14 cellular contexts compared by ENCODE assay signal in genomic region chr14:96164861-96165490, GRCh38. TPM values are rescaled to one million over a fixed set of nuclear protein-coding genes. Genes with fewer than 3 reads are reported as not detected.
"Had no signal": no experiment of that assay in that cellular context is flagged by ENCODE, and none has a peak within 500 bp of the region (broad histone marks: within the 10 kb centered on the region; RNA-seq: fewer than 3 reads in every experiment).

No MANE protein-coding gene starts in this region.

- H3K27me3 Mint-ChIP-seq: activated CD4-positive, alpha-beta memory T cell treated with anti-CD3 and anti-CD28 coated beads, Interleukin-2, amount 10 ng/mL, durations not matched to agents 7 days and 5 days had no signal

- H3K4me1 Mint-ChIP-seq: activated CD4-positive, alpha-beta memory T cell treated with anti-CD3 and anti-CD28 coated beads, Interleukin-2, amount 10 ng/mL, durations not matched to agents 7 days and 5 days had no signal

- DNase-seq: activated CD4-positive, alpha-beta memory T cell treated with anti-CD3 and anti-CD28 coated beads, Interleukin-2, amount 10 ng/mL, durations not matched to agents 7 days and 5 days; activated T-cell treated with anti-CD3 and anti-CD28 coated beads for 4 hours; amygdala; brain microvascular endothelial cell; dermis blood vessel endothelial cell; glutamatergic neuron; mammary epithelial cell; psoas muscle; stimulated activated CD4-positive, alpha-beta T cell treated with anti-CD3 and anti-CD28 coated beads, Interleukin-4, amount 100 ng/mL, for 4 hours; T-helper 9 cell; thyroid gland had no signal

- H3K36me3 Mint-ChIP-seq: activated naive CD4-positive, alpha-beta T cell treated with anti-CD3 and anti-CD28 coated beads, Interleukin-2, amount 50 U/mL, for 72 hours had no signal

- H3K4me3 ChIP-seq: psoas muscle, thyroid gland, vagina had no signal

- H3K27ac Mint-ChIP-seq: activated CD4-positive, alpha-beta memory T cell treated with anti-CD3 and anti-CD28 coated beads, Interleukin-2, amount 10 ng/mL, durations not matched to agents 7 days and 5 days; activated naive CD4-positive, alpha-beta T cell treated with anti-CD3 and anti-CD28 coated beads, Interleukin-2, amount 50 U/mL, for 72 hours; nephron had no signal

- ATAC-seq: activated naive CD4-positive, alpha-beta T cell treated with anti-CD3 and anti-CD28 coated beads, Interleukin-2, amount 50 U/mL, for 72 hours; psoas muscle had no signal

- H3K27ac ChIP-seq: brain microvascular endothelial cell, psoas muscle, thyroid gland, vagina had no signal

- H3K9me3 Mint-ChIP-seq: activated CD4-positive, alpha-beta memory T cell treated with anti-CD3 and anti-CD28 coated beads, Interleukin-2, amount 10 ng/mL, durations not matched to agents 7 days and 5 days; activated naive CD4-positive, alpha-beta T cell treated with anti-CD3 and anti-CD28 coated beads, Interleukin-2, amount 50 U/mL, for 72 hours; nephron had no signal

- H3K4me3 Mint-ChIP-seq: activated CD4-positive, alpha-beta memory T cell treated with anti-CD3 and anti-CD28 coated beads, Interleukin-2, amount 10 ng/mL, durations not matched to agents 7 days and 5 days; nephron had no signal

RNA-seq across cellular contexts. Expression of gene BDKRB2, which starts 39.7 kb away (rescaled TPM):
- total RNA-seq: activated CD4-positive, alpha-beta memory T cell treated with anti-CD3 and anti-CD28 coated beads, Interleukin-2, amount 10 ng/mL, durations not matched to agents 7 days and 5 days had no signal
